10 cellular contexts compared by ENCODE assay signal in the genomic region with DNA sequence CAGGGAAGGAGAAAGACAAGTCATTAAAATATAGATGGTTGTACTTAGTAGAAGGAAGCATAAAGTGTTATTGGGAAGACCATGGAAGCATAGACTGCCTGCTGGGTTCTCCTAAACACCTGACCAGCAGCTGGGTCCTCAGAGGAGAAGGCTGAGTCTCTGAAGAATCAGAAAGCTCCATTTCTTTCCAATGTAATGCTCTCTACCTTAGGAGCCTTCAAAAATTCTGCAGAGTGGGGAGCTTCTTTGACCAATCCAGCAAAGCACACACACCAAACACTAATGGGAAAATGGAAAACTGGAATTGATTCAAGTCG. TPM values are rescaled to one million over a fixed set of nuclear protein-coding genes. Genes with fewer than 3 reads are reported as not detected.
A peak's percentile ranks its signal among the peaks of the same experiment; 100 is the strongest.
DNase-seq lines count a peak whose midpoint lies in the region; ATAC-seq lines count a peak whose summit lies in the region.
"Had no signal": no experiment of that assay in that cellular context is flagged by ENCODE, and none has a peak within 500 bp of the region (broad histone marks: within the 10 kb centered on the region; RNA-seq: fewer than 3 reads in every experiment).

No MANE protein-coding gene starts in this region.

- peaks cover 3% of the 10 kb centered on the region for H3K9me3 Mint-ChIP-seq in activated CD4-positive, alpha-beta T cell treated with anti-CD3 and anti-CD28 coated beads, Interleukin-2, amount 10 ng/mL, durations not matched to agents 24 days and 14 days
- H3K9me3 Mint-ChIP-seq in activated T-helper 2 cell treated with anti-CD3 and anti-CD28 coated beads, Interferon-gamma antibody, Interleukin-2, Interleukin-4, amounts not matched to agents 10 μg/mL and 5 μg/mL and 100 μg/mL, durations not matched to agents 14 hours and 24 hours and 36 hours, result no peaks in the 10 kb centered on the region
- no peaks in the 10 kb centered on the region for H3K9me3 Mint-ChIP-seq in immature natural killer cell
- H3K9me3 Mint-ChIP-seq in stimulated activated naive B cell treated with anti-CD40 and anti-IgM and Interleukin-4, amounts not matched to agents 10 μg/mL and 1 μg/mL and 100 μg/mL, for 72 hours, result no peaks in the 10 kb centered on the region
- H3K9me3 Mint-ChIP-seq: neural crest cell had no signal

- ATAC-seq in stimulated activated naive B cell treated with anti-CD40 and anti-IgM and Interleukin-4, amounts not matched to agents 10 μg/mL and 1 μg/mL and 100 μg/mL, for 72 hours (replicated peaks), result no peak

- peak overlapping the region; percentile 86 for H3K27ac Mint-ChIP-seq in activated CD4-positive, alpha-beta T cell treated with anti-CD3 and anti-CD28 coated beads, Interleukin-2, amount 10 ng/mL, durations not matched to agents 24 days and 14 days
- peak overlapping the region; percentile 81 for H3K27ac Mint-ChIP-seq in activated T-helper 2 cell treated with anti-CD3 and anti-CD28 coated beads, Interferon-gamma antibody, Interleukin-2, Interleukin-4, amounts not matched to agents 10 μg/mL and 5 μg/mL and 100 μg/mL, durations not matched to agents 14 hours and 24 hours and 36 hours
- H3K27ac Mint-ChIP-seq in immature natural killer cell, result peak overlapping the region in 4 of 6 donors; percentile 27 to 82 (median 58)
- H3K27ac Mint-ChIP-seq in stimulated activated naive B cell treated with anti-CD40 and anti-IgM and Interleukin-4, amounts not matched to agents 10 μg/mL and 1 μg/mL and 100 μg/mL, for 72 hours, result peak overlapping the region; percentile 79

- peaks cover 49% of the 10 kb centered on the region for H3K27me3 Mint-ChIP-seq in activated CD4-positive, alpha-beta T cell treated with anti-CD3 and anti-CD28 coated beads, Interleukin-2, amount 10 ng/mL, durations not matched to agents 24 days and 14 days
- peaks cover 66% of the 10 kb centered on the region for H3K27me3 Mint-ChIP-seq in activated T-helper 2 cell treated with anti-CD3 and anti-CD28 coated beads, Interferon-gamma antibody, Interleukin-2, Interleukin-4, amounts not matched to agents 10 μg/mL and 5 μg/mL and 100 μg/mL, durations not matched to agents 14 hours and 24 hours and 36 hours (ENCODE audit: low read depth)
- H3K27me3 Mint-ChIP-seq in immature natural killer cell (ENCODE audit: low read depth in 3 of 3), result peaks cover 10 to 37% (median 19%) of the 10 kb centered on the region in 3 donors
- H3K27me3 Mint-ChIP-seq in stimulated activated naive B cell treated with anti-CD40 and anti-IgM and Interleukin-4, amounts not matched to agents 10 μg/mL and 1 μg/mL and 100 μg/mL, for 72 hours, result peaks cover 0 to 6% of the 10 kb centered on the region in 2 donors

- intact Hi-C loops in activated CD4-positive, alpha-beta T cell treated with anti-CD3 and anti-CD28 coated beads, Interleukin-2, amount 10 ng/mL, durations not matched to agents 24 days and 14 days (cut with micrococcal nuclease), result loop anchor here (10.0 kb wide), 1 partner anchor 1153 kb away; a partner anchor contains a TSS
- intact Hi-C loops in activated T-helper 2 cell treated with anti-CD3 and anti-CD28 coated beads, Interferon-gamma antibody, Interleukin-2, Interleukin-4, amounts not matched to agents 10 μg/mL and 5 μg/mL and 100 μg/mL, durations not matched to agents 14 hours and 24 hours and 36 hours (cut with micrococcal nuclease), result loop anchor here (5.0 kb wide), 2 partner anchors 280 to 410 kb away; a partner anchor contains a TSS

- H3K4me1 Mint-ChIP-seq in activated CD4-positive, alpha-beta T cell treated with anti-CD3 and anti-CD28 coated beads, Interleukin-2, amount 10 ng/mL, durations not matched to agents 24 days and 14 days, result peaks cover 25% of the 10 kb centered on the region
- peaks cover 24% of the 10 kb centered on the region for H3K4me1 Mint-ChIP-seq in activated T-helper 2 cell treated with anti-CD3 and anti-CD28 coated beads, Interferon-gamma antibody, Interleukin-2, Interleukin-4, amounts not matched to agents 10 μg/mL and 5 μg/mL and 100 μg/mL, durations not matched to agents 14 hours and 24 hours and 36 hours (ENCODE audit: low read depth)
- H3K4me1 Mint-ChIP-seq in immature natural killer cell, result peaks cover 27 to 31% of the 10 kb centered on the region in 2 donors
- H3K4me1 Mint-ChIP-seq in stimulated activated naive B cell treated with anti-CD40 and anti-IgM and Interleukin-4, amounts not matched to agents 10 μg/mL and 1 μg/mL and 100 μg/mL, for 72 hours, result peaks cover 18 to 30% of the 10 kb centered on the region in 2 donors

- peaks cover 2% of the 10 kb centered on the region for H3K36me3 Mint-ChIP-seq in activated CD4-positive, alpha-beta T cell treated with anti-CD3 and anti-CD28 coated beads, Interleukin-2, amount 10 ng/mL, durations not matched to agents 24 days and 14 days (ENCODE audit: low read depth)
- no peaks in the 10 kb centered on the region for H3K36me3 Mint-ChIP-seq in activated T-helper 2 cell treated with anti-CD3 and anti-CD28 coated beads, Interferon-gamma antibody, Interleukin-2, Interleukin-4, amounts not matched to agents 10 μg/mL and 5 μg/mL and 100 μg/mL, durations not matched to agents 14 hours and 24 hours and 36 hours (ENCODE audit: low read depth)
- no peaks in the 10 kb centered on the region for H3K36me3 Mint-ChIP-seq in immature natural killer cell
- H3K36me3 Mint-ChIP-seq in stimulated activated naive B cell treated with anti-CD40 and anti-IgM and Interleukin-4, amounts not matched to agents 10 μg/mL and 1 μg/mL and 100 μg/mL, for 72 hours, result peaks cover 1 to 4% of the 10 kb centered on the region in 2 donors

- peak overlapping the region; percentile 56 for H3K4me3 Mint-ChIP-seq in activated CD4-positive, alpha-beta T cell treated with anti-CD3 and anti-CD28 coated beads, Interleukin-2, amount 10 ng/mL, durations not matched to agents 24 days and 14 days
- H3K4me3 Mint-ChIP-seq in activated T-helper 2 cell treated with anti-CD3 and anti-CD28 coated beads, Interferon-gamma antibody, Interleukin-2, Interleukin-4, amounts not matched to agents 10 μg/mL and 5 μg/mL and 100 μg/mL, durations not matched to agents 14 hours and 24 hours and 36 hours (ENCODE audit: low read depth), result no peak overlapping the region
- peak overlapping the region; percentile 20 to 81 (median 63) for H3K4me3 Mint-ChIP-seq in immature natural killer cell
- H3K4me3 Mint-ChIP-seq in stimulated activated naive B cell treated with anti-CD40 and anti-IgM and Interleukin-4, amounts not matched to agents 10 μg/mL and 1 μg/mL and 100 μg/mL, for 72 hours, result peak overlapping the region; percentile 63 to 71
- H3K4me3 Mint-ChIP-seq: neural crest cell had no signal

- no peak for DNase-seq in activated CD4-positive, alpha-beta T cell treated with anti-CD3 and anti-CD28 coated beads, Interleukin-2, amount 10 ng/mL, durations not matched to agents 24 days and 14 days
- DNase-seq in activated CD4-positive, alpha-beta T cell treated with anti-CD3 and anti-CD28 coated beads for 48 hours, result no peak
- no peak for DNase-seq in activated T-helper 2 cell treated with anti-CD3 and anti-CD28 coated beads, Interferon-gamma antibody, Interleukin-2, Interleukin-4, amounts not matched to agents 10 μg/mL and 5 μg/mL and 100 μg/mL, durations not matched to agents 14 hours and 24 hours and 36 hours (ENCODE audit: low spot score)
- DNase-seq in immature natural killer cell, result no peak
- DNase-seq in stimulated activated naive B cell treated with anti-CD40 and anti-IgM and Interleukin-4, amounts not matched to agents 10 μg/mL and 1 μg/mL and 100 μg/mL, for 72 hours, result no peak
- DNase-seq in DMS79 (lab: John Stamatoyannopoulos, UW), result no peak
- no peak for DNase-seq in germinal center (ENCODE audit: low spot score)
- DNase-seq in NCI-H526 treated with DMSO at 0.1 percent for 48 hours (lab: John Stamatoyannopoulos, UW), result no peak
- DNase-seq: T-helper 17 cell had no signal

RNA-seq across cellular contexts. Expression of a gene that starts 21.1 kb away (rescaled TPM):
- 25.5 and 27.8 TPM in 2 replicates for total RNA-seq in activated CD4-positive, alpha-beta T cell treated with anti-CD3 and anti-CD28 coated beads, Interleukin-2, amount 10 ng/mL, durations not matched to agents 24 days and 14 days
- total RNA-seq in activated T-helper 2 cell treated with anti-CD3 and anti-CD28 coated beads, Interferon-gamma antibody, Interleukin-2, Interleukin-4, amounts not matched to agents 10 μg/mL and 5 μg/mL and 100 μg/mL, durations not matched to agents 14 hours and 24 hours and 36 hours, result 24.4 and 27.4 TPM in 2 replicates
- polyA plus RNA-seq in immature natural killer cell, result 10 to 100 TPM; 23.0 to 26.0 (median 26.0) TPM

RNA-seq across cellular contexts. Expression of a gene that starts 38.0 kb away (rescaled TPM):
- total RNA-seq in activated CD4-positive, alpha-beta T cell treated with anti-CD3 and anti-CD28 coated beads, Interleukin-2, amount 10 ng/mL, durations not matched to agents 24 days and 14 days, result 29.8 and 32.3 TPM in 2 replicates
- total RNA-seq in activated T-helper 2 cell treated with anti-CD3 and anti-CD28 coated beads, Interferon-gamma antibody, Interleukin-2, Interleukin-4, amounts not matched to agents 10 μg/mL and 5 μg/mL and 100 μg/mL, durations not matched to agents 14 hours and 24 hours and 36 hours, result 23.9 and 25.8 TPM in 2 replicates
- 10 to 100 TPM; 13.9 to 29.2 (median 19.9) TPM for polyA plus RNA-seq in immature natural killer cell
